10 cellular contexts compared by ENCODE assay signal in genomic region chr1:89865498-89866385, GRCh38. TPM values are rescaled to one million over a fixed set of nuclear protein-coding genes. Genes with fewer than 3 reads are reported as not detected.
DNase-seq lines count a peak whose midpoint lies in the region; ATAC-seq, FAIRE-seq and TF ChIP-seq lines count a peak whose summit lies in the region.
"Had no signal": no experiment of that assay in that cellular context is flagged by ENCODE, and none has a peak within 500 bp of the region (broad histone marks: within the 10 kb centered on the region; RNA-seq: fewer than 3 reads in every experiment).

No MANE protein-coding gene starts in this region.

- peaks cover 32 to 87% (median 72%) of the 10 kb centered on the region in 4 donors for H3K4me1 Mint-ChIP-seq in CD4-positive, CD25-positive, alpha-beta regulatory T cell

- no peak overlapping the region for H3K4me3 Mint-ChIP-seq in CD4-positive, CD25-positive, alpha-beta regulatory T cell

- no peak for FAIRE-seq in GM12892 (lab: Jason Lieb, UNC)

- peak overlapping the region; percentile 44 for H3K27ac ChIP-seq in CD4-positive, CD25-positive, alpha-beta regulatory T cell (ENCODE audit: insufficient read depth, low read length, poor library complexity, severe bottlenecking)
- peak overlapping the region; percentile 54 for H3K27ac ChIP-seq in brain microvascular endothelial cell
- no peak overlapping the region for H3K27ac ChIP-seq in left lung

- ATAC-seq in CD4-positive, CD25-positive, alpha-beta regulatory T cell (ENCODE audit: low read depth in 2 of 2), result peak in 1 of 2 donors; percentile 44
- peak; percentile 16 for ATAC-seq in left lung
- ATAC-seq in GM19452 (IDR thresholded peaks at IDR 0.05; ENCODE audit: unreplicated experiment), result no peak
- ATAC-seq in GM18519 (IDR thresholded peaks at IDR 0.05; ENCODE audit: low FRiP score, unreplicated experiment), result no peak

- TF ChIP-seq POLR2A in GM12892 (IDR thresholded peaks at IDR 0.05; ENCODE audit: low read depth, low read length), result no peak

- H3K36me3 ChIP-seq in CD4-positive, CD25-positive, alpha-beta regulatory T cell (ENCODE audit: control insufficient read depth, insufficient read depth, low read length), result peaks cover 2% of the 10 kb centered on the region
- peaks cover 5% of the 10 kb centered on the region for H3K36me3 ChIP-seq in brain microvascular endothelial cell (replicated peaks)
- peaks cover 0 to 18% of the 10 kb centered on the region in 2 donors for H3K36me3 ChIP-seq in left lung

- H3K4me3 ChIP-seq in CD4-positive, CD25-positive, alpha-beta regulatory T cell (ENCODE audit: low read depth, low read length), result peak overlapping the region; percentile 23
- H3K4me3 ChIP-seq in brain microvascular endothelial cell (ENCODE audit: low read depth, low read length) (no peak overlapping the region), left lung (no peak overlapping the region)

- no peaks in the 10 kb centered on the region for H3K9me3 ChIP-seq in CD4-positive, CD25-positive, alpha-beta regulatory T cell (ENCODE audit: control insufficient read depth in 2 of 2, low read length in 2 of 2)
- H3K9me3 ChIP-seq in left lung, result no peaks in the 10 kb centered on the region

- peak overlapping the region; percentile 59 to 92 (median 76) for H3K27ac Mint-ChIP-seq in CD4-positive, CD25-positive, alpha-beta regulatory T cell

- peak in 1 of 3 donors; percentile 17 for DNase-seq in CD4-positive, CD25-positive, alpha-beta regulatory T cell
- DNase-seq in HT1080 (ENCODE audit: low read depth) (peak; percentile 52), brain microvascular endothelial cell (peak; percentile 57), left lung (no peak), RPMI8226 (no peak), GM12892 (ENCODE audit: insufficient read length) (no peak)
- DNase-seq: activated CD4-positive, alpha-beta T cell treated with anti-CD3 and anti-CD28 coated beads, Interleukin-2, amount 50 U/mL, for 48 hours; Karpas-422 had no signal

- H3K27me3 Mint-ChIP-seq in CD4-positive, CD25-positive, alpha-beta regulatory T cell, result no peaks in the 10 kb centered on the region

- H3K4me1 ChIP-seq in CD4-positive, CD25-positive, alpha-beta regulatory T cell (ENCODE audit: control insufficient read depth, insufficient read depth, low read length, poor library complexity, severe bottlenecking), result peaks cover 42% of the 10 kb centered on the region
- H3K4me1 ChIP-seq in left lung, result peaks cover 0 to 6% of the 10 kb centered on the region in 2 donors

- H3K36me3 Mint-ChIP-seq in CD4-positive, CD25-positive, alpha-beta regulatory T cell, result peaks cover 42% of the 10 kb centered on the region

- TF ChIP-seq CTCF in brain microvascular endothelial cell (IDR thresholded peaks at IDR 0.05; ENCODE audit: low read depth, low read length, missing control alignments) (no peak), left lung (IDR thresholded peaks at IDR 0.05) (no peak)

- H3K27me3 ChIP-seq in CD4-positive, CD25-positive, alpha-beta regulatory T cell (ENCODE audit: control insufficient read depth, insufficient read depth, low read length), result no peaks in the 10 kb centered on the region
- H3K27me3 ChIP-seq in brain microvascular endothelial cell (replicated peaks) (no peaks in the 10 kb centered on the region), left lung (no peaks in the 10 kb centered on the region)

- intact Hi-C loops in left lung (cut with DNase I), result no loop called here

- H3K9me3 Mint-ChIP-seq in CD4-positive, CD25-positive, alpha-beta regulatory T cell, result no peaks in the 10 kb centered on the region

- in situ Hi-C loops in brain microvascular endothelial cell (cut with HindIII; ENCODE audit: low pct_ligation_motif_present, low sequenced_read_pairs), result no loop called here

RNA-seq across cellular contexts. Expression of gene LRRC8D, which starts 44.9 kb away (rescaled TPM):
- total RNA-seq in CD4-positive, CD25-positive, alpha-beta regulatory T cell, result 23.6 TPM
- polyA plus RNA-seq in CD4-positive, CD25-positive, alpha-beta regulatory T cell, result 10 to 100 TPM; 45.4 to 69.0 (median 56.8) TPM
- total RNA-seq in HT1080 (2014; rRNA removed; shearing (Covaris generic)), result 15.2 and 22.2 TPM in 2 replicates
- polyA plus RNA-seq in HT1080 (2015; cell fraction: cytosol; rRNA removed), result 18.9 and 21.7 TPM in 2 replicates
- 15.5 and 18.3 TPM in 2 replicates for polyA plus RNA-seq in HT1080 (2015; cell fraction: nucleus; rRNA removed)
- 10 to 100 TPM; 14.3 to 23.6 TPM for total RNA-seq in left lung
- 8.1 TPM for polyA plus RNA-seq in GM12892 (2012; ENCODE audit: missing spikeins)

Comparison
In these comparisons a context has a peak if more than half of its experiments do, and no peak if none do; other contexts are left out.
1. DNase-seq: peak in HT1080 (single experiment) and brain microvascular endothelial cell (single experiment); none in left lung (0 of 2), RPMI8226 (single experiment) and GM12892 (single experiment).
2. H3K27ac ChIP-seq: peak in CD4-positive, CD25-positive, alpha-beta regulatory T cell (single experiment) and brain microvascular endothelial cell (single experiment); none in left lung (0 of 2).